Comparison of ENCODE assay signal across 30 cellular contexts in the genomic region with DNA sequence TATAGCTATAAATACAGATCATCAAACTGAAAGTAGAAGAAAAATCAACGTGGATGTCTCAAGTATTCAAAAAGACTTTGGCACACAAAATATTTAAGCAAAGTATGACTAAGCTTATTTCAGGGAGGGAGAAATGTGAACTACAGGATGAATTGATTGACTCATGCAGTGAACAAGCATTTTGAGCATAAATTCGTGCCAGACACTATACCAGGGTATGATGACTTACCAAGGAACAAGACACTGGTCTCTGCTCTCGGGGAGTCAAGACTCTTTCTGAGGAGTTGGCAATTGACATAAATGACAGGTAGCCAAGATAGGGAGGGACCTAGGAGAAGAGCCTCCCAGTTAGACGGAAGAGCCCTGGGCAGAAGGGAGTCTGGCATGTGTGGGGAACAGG.
DNase-seq lines count a peak whose midpoint lies in the region; ATAC-seq, FAIRE-seq and TF ChIP-seq lines count a peak whose summit lies in the region.
"Had no signal": no experiment of that assay in that cellular context is flagged by ENCODE, and none has a peak within 500 bp of the region (broad histone marks: within the 10 kb centered on the region; RNA-seq: fewer than 3 reads in every experiment).

No MANE protein-coding gene starts in this region.

- H3K4me3 Mint-ChIP-seq in neural progenitor cell = no peak overlapping the region
- no peak overlapping the region for H3K4me3 Mint-ChIP-seq in stimulated activated memory B cell treated with anti-CD40 and anti-IgM and Interleukin-4, amounts not matched to agents 10 μg/mL and 1 μg/mL and 100 μg/mL, for 72 hours
- H3K4me3 Mint-ChIP-seq: activated CD8-positive, alpha-beta T cell treated with anti-CD3 and anti-CD28 coated beads for 36 hours; activated naive CD8-positive, alpha-beta T cell treated with anti-CD3 and anti-CD28 coated beads, Interleukin-2, amount 10 ng/mL, durations not matched to agents 7 days and 5 days; CD4-positive, CD25-positive, alpha-beta regulatory T cell had no signal

- no peaks in the 10 kb centered on the region for H3K9me1 ChIP-seq in K562 (ENCODE audit: control insufficient read depth, insufficient read depth, low read length)

- FAIRE-seq in RCC 7860 (lab: Jason Lieb, UNC) = peak; percentile 39
- no peak for FAIRE-seq in K562 (lab: Jason Lieb, UNC)
- FAIRE-seq: D721Med, GM12878, HepG2 had no signal

- no peaks in the 10 kb centered on the region for H3K36me3 ChIP-seq in K562 (ENCODE audit: control insufficient read depth, insufficient read depth, low read length)
- H3K36me3 ChIP-seq in neural progenitor cell = no peaks in the 10 kb centered on the region
- H3K36me3 ChIP-seq: colonic mucosa, heart right ventricle, right lobe of liver, SJSA1 had no signal

- H3K9me3 ChIP-seq in K562 (replicated peaks; ENCODE audit: control insufficient read depth, insufficient read depth, low read depth, low read length) (no peaks in the 10 kb centered on the region), neural progenitor cell (ENCODE audit: low read depth) (no peaks in the 10 kb centered on the region)
- H3K9me3 ChIP-seq: colonic mucosa, right lobe of liver had no signal

- WGBS in K562 (ENCODE audit: insufficient coverage, low coverage, missing lambda C conversion rate) = 5% methylated on average over 4 of the region's 4 CpGs

- peaks cover 10% of the 10 kb centered on the region for H3K4me1 Mint-ChIP-seq in neural progenitor cell
- H3K4me1 Mint-ChIP-seq in stimulated activated memory B cell treated with anti-CD40 and anti-IgM and Interleukin-4, amounts not matched to agents 10 μg/mL and 1 μg/mL and 100 μg/mL, for 72 hours = no peaks in the 10 kb centered on the region
- H3K4me1 Mint-ChIP-seq: activated naive CD8-positive, alpha-beta T cell treated with anti-CD3 and anti-CD28 coated beads, Interleukin-2, amount 10 ng/mL, durations not matched to agents 7 days and 5 days had no signal

- peaks cover 26% of the 10 kb centered on the region for H3K36me3 Mint-ChIP-seq in neural progenitor cell
- H3K36me3 Mint-ChIP-seq in stimulated activated memory B cell treated with anti-CD40 and anti-IgM and Interleukin-4, amounts not matched to agents 10 μg/mL and 1 μg/mL and 100 μg/mL, for 72 hours = no peaks in the 10 kb centered on the region
- H3K36me3 Mint-ChIP-seq in activated naive CD4-positive, alpha-beta T cell treated with anti-CD3 and anti-CD28 coated beads, Interleukin-2, amount 50 U/mL, for 72 hours = peaks cover 0 to 4% of the 10 kb centered on the region in 2 donors
- H3K36me3 Mint-ChIP-seq: activated naive CD8-positive, alpha-beta T cell treated with anti-CD3 and anti-CD28 coated beads, Interleukin-2, amount 10 ng/mL, durations not matched to agents 7 days and 5 days; CD4-positive, CD25-positive, alpha-beta regulatory T cell had no signal

- TF ChIP-seq POLR2A in K562 (conservative IDR thresholded peaks at IDR 0.05) = no peak

- no peak for ATAC-seq in K562
- ATAC-seq in Right ventricle myocardium inferior = no peak
- no peak for ATAC-seq in stimulated activated memory B cell treated with anti-CD40 and anti-IgM and Interleukin-4, amounts not matched to agents 10 μg/mL and 1 μg/mL and 100 μg/mL, for 72 hours
- no peak for ATAC-seq in activated naive CD4-positive, alpha-beta T cell treated with anti-CD3 and anti-CD28 coated beads, Interleukin-2, amount 50 U/mL, for 72 hours
- ATAC-seq: activated CD8-positive, alpha-beta T cell treated with anti-CD3 and anti-CD28 coated beads for 36 hours; GM12878; heart right ventricle; HepG2; right lobe of liver had no signal

- POLR2A ChIA-PET in K562 (lab: Yijun Ruan, JAX) = no interaction called here

- no peak overlapping the region for H3K9ac ChIP-seq in K562 (ENCODE audit: insufficient read depth in 1 of 2, low read depth in 2 of 2, low read length in 2 of 2)
- H3K9ac ChIP-seq in neural progenitor cell = no peak overlapping the region

- DNase-seq in AG10803 (ENCODE audit: low read depth) = peak; percentile 6
- peak; percentile 61 for DNase-seq in RCC 7860 (ENCODE audit: low spot score)
- no peak for DNase-seq in K562 (ENCODE audit: extremely low read depth in 1 of 4, low spot score in 3 of 4)
- no peak for DNase-seq in neural progenitor cell (ENCODE audit: low spot score)
- no peak for DNase-seq in Right ventricle myocardium inferior (ENCODE audit: missing footprints)
- DNase-seq in SHP77 treated with DMSO at 0.1 percent for 48 hours (lab: John Stamatoyannopoulos, UW) = no peak
- no peak for DNase-seq in activated naive CD4-positive, alpha-beta T cell treated with anti-CD3 and anti-CD28 coated beads, Interleukin-2, amount 50 U/mL, for 72 hours (ENCODE audit: low spot score in 2 of 2)
- DNase-seq: activated CD4-positive, CD25-positive, alpha-beta regulatory T cell treated with anti-CD3 and anti-CD28 coated beads, Interleukin-2, amount 50 U/mL, for 72 hours; activated CD8-positive, alpha-beta T cell treated with anti-CD3 and anti-CD28 coated beads for 36 hours; activated naive CD8-positive, alpha-beta T cell treated with anti-CD3 and anti-CD28 coated beads, Interleukin-2, amount 10 ng/mL, durations not matched to agents 7 days and 5 days; CD4-positive, CD25-positive, alpha-beta regulatory T cell; colonic mucosa; effector memory CD4-positive, alpha-beta T cell; foreskin melanocyte; heart right ventricle; Kasumi-1; NCI-H1048; NCI-H1694 treated with DMSO at 0.1 percent for 48 hours; NCI-H524; right lobe of liver; stimulated activated CD4-positive, alpha-beta T cell treated with anti-CD3 and anti-CD28 coated beads, Interleukin-4, amount 100 ng/mL, for 4 hours; stimulated activated naive CD4-positive, alpha-beta T cell treated with Interleukin-2 at 50 U/mL for 16 hours; T-helper 1 cell had no signal

- in situ Hi-C loops in K562 (cut with MboI) = no loop called here

- H3K27ac Mint-ChIP-seq in neural progenitor cell = peak overlapping the region; percentile 21
- H3K27ac Mint-ChIP-seq in stimulated activated memory B cell treated with anti-CD40 and anti-IgM and Interleukin-4, amounts not matched to agents 10 μg/mL and 1 μg/mL and 100 μg/mL, for 72 hours = no peak overlapping the region
- no peak overlapping the region for H3K27ac Mint-ChIP-seq in activated naive CD4-positive, alpha-beta T cell treated with anti-CD3 and anti-CD28 coated beads, Interleukin-2, amount 50 U/mL, for 72 hours
- H3K27ac Mint-ChIP-seq: activated CD8-positive, alpha-beta T cell treated with anti-CD3 and anti-CD28 coated beads for 36 hours; activated naive CD8-positive, alpha-beta T cell treated with anti-CD3 and anti-CD28 coated beads, Interleukin-2, amount 10 ng/mL, durations not matched to agents 7 days and 5 days; activated T-helper 2 cell treated with anti-CD3 and anti-CD28 coated beads, Interferon-gamma antibody, Interleukin-2, Interleukin-4, amounts not matched to agents 10 μg/mL and 5 μg/mL and 100 μg/mL, durations not matched to agents 14 hours and 24 hours and 36 hours; CD4-positive, CD25-positive, alpha-beta regulatory T cell had no signal

- H2AFZ ChIP-seq in K562 (ENCODE audit: low read depth, low read length) = no peak overlapping the region
- no peak overlapping the region for H2AFZ ChIP-seq in neural progenitor cell (replicated peaks)

- H3K4me2 ChIP-seq in K562 (ENCODE audit: insufficient read depth, low read length) (no peak overlapping the region), neural progenitor cell (no peak overlapping the region)

- H3K27me3 ChIP-seq in K562 (ENCODE audit: control insufficient read depth in 2 of 2, insufficient read depth in 2 of 2, low read length in 2 of 2) (peaks cover 4 to 11% of the 10 kb centered on the region in 2 experiments; a peak in 4 of 5 replicates), neural progenitor cell (no peaks in the 10 kb centered on the region)
- H3K27me3 ChIP-seq: colonic mucosa, right lobe of liver, SJSA1 had no signal

- no peak overlapping the region for H3K4me3 ChIP-seq in AG10803 (ENCODE audit: low read length)
- H3K4me3 ChIP-seq in K562 = no peak overlapping the region
- no peak overlapping the region for H3K4me3 ChIP-seq in neural progenitor cell
- H3K4me3 ChIP-seq: colonic mucosa, GM12878, heart right ventricle, lung, right lobe of liver, SJSA1 had no signal

- BruUV-seq in K562 (replicated peaks; lab: Mats Ljungman, UMichigan) = no TSS peak

- TF ChIP-seq CTCF in AG10803 (conservative IDR thresholded peaks at IDR 0.05; ENCODE audit: low read length) (no peak), K562 (IDR thresholded peaks at IDR 0.05 in 2 of 3, conservative IDR thresholded peaks at IDR 0.05 in 1 of 3; ENCODE audit: insufficient read depth in 2 of 3, low read depth in 1 of 3, low read length in 3 of 3) (no peak), neural progenitor cell (IDR thresholded peaks at IDR 0.05) (no peak)

- no peaks in the 10 kb centered on the region for H3F3A ChIP-seq in neural progenitor cell (ENCODE audit: low read depth)

- H3K9me3 Mint-ChIP-seq in neural progenitor cell = peaks cover 36% of the 10 kb centered on the region
- H3K9me3 Mint-ChIP-seq in stimulated activated memory B cell treated with anti-CD40 and anti-IgM and Interleukin-4, amounts not matched to agents 10 μg/mL and 1 μg/mL and 100 μg/mL, for 72 hours = peaks cover 10% of the 10 kb centered on the region
- H3K9me3 Mint-ChIP-seq in activated naive CD4-positive, alpha-beta T cell treated with anti-CD3 and anti-CD28 coated beads, Interleukin-2, amount 50 U/mL, for 72 hours = peaks cover 7 to 13% of the 10 kb centered on the region in 2 donors
- H3K9me3 Mint-ChIP-seq: activated CD8-positive, alpha-beta T cell treated with anti-CD3 and anti-CD28 coated beads for 36 hours; activated naive CD8-positive, alpha-beta T cell treated with anti-CD3 and anti-CD28 coated beads, Interleukin-2, amount 10 ng/mL, durations not matched to agents 7 days and 5 days had no signal

- H3K79me2 ChIP-seq in K562 (ENCODE audit: control insufficient read depth, insufficient read depth, low read length) (no peaks in the 10 kb centered on the region), neural progenitor cell (ENCODE audit: low read depth) (no peaks in the 10 kb centered on the region)

- no peak overlapping the region for H3K27ac ChIP-seq in K562 (ENCODE audit: extremely low read depth, low read depth, low read length)
- H3K27ac ChIP-seq in neural progenitor cell = no peak overlapping the region
- H3K27ac ChIP-seq: colonic mucosa, heart right ventricle, right lobe of liver, SJSA1 had no signal

- TF ChIP-seq EP300 in K562 (IDR thresholded peaks at IDR 0.05; ENCODE audit: low read length) = no peak

- CTCF ChIA-PET in K562 (lab: Yijun Ruan, JAX; ENCODE audit: low intra/inter-chr PET ratio) = no interaction called here

- intact Hi-C loops in K562 (cut with micrococcal nuclease) = no loop called here
- intact Hi-C loops in Right ventricle myocardium inferior (cut with DNase I) = no loop called here

- H3K27me3 Mint-ChIP-seq in neural progenitor cell (ENCODE audit: insufficient read depth, low read depth) = peaks cover 4% of the 10 kb centered on the region
- H3K27me3 Mint-ChIP-seq in stimulated activated memory B cell treated with anti-CD40 and anti-IgM and Interleukin-4, amounts not matched to agents 10 μg/mL and 1 μg/mL and 100 μg/mL, for 72 hours = no peaks in the 10 kb centered on the region
- H3K27me3 Mint-ChIP-seq: activated CD8-positive, alpha-beta T cell treated with anti-CD3 and anti-CD28 coated beads for 36 hours; activated naive CD8-positive, alpha-beta T cell treated with anti-CD3 and anti-CD28 coated beads, Interleukin-2, amount 10 ng/mL, durations not matched to agents 7 days and 5 days; CD4-positive, CD25-positive, alpha-beta regulatory T cell had no signal

- no peaks in the 10 kb centered on the region for H4K20me1 ChIP-seq in K562 (replicated peaks; ENCODE audit: control insufficient read depth, insufficient read depth, low read length)
- no peaks in the 10 kb centered on the region for H4K20me1 ChIP-seq in neural progenitor cell (ENCODE audit: low read depth)

- no peak for TF ChIP-seq RAD21 in K562 (CRISPR knock-in tag; conservative IDR thresholded peaks at IDR 0.05 in 1 of 2, IDR thresholded peaks at IDR 0.05 in 1 of 2)

- no peaks in the 10 kb centered on the region; a peak in 1 of 5 replicates for H3K4me1 ChIP-seq in K562 (replicated peaks in 1 of 2; ENCODE audit: control insufficient read depth in 2 of 2, insufficient read depth in 2 of 2, low read length in 2 of 2)
- peaks cover 7% of the 10 kb centered on the region for H3K4me1 ChIP-seq in neural progenitor cell
- H3K4me1 ChIP-seq: colonic mucosa, heart right ventricle, right lobe of liver, SJSA1 had no signal

Comparison
In these comparisons a context has a peak if more than half of its experiments do, and no peak if none do; other contexts are left out.
1. DNase-seq: peak in AG10803 (single experiment) and RCC 7860 (single experiment); none in K562 (0 of 4), neural progenitor cell (single experiment), Right ventricle myocardium inferior (single experiment), SHP77 treated with DMSO at 0.1 percent for 48 hours (single experiment) and activated naive CD4-positive, alpha-beta T cell treated with anti-CD3 and anti-CD28 coated beads, Interleukin-2, amount 50 U/mL, for 72 hours (0 of 2).